In genomic region chr14:88790501-88791251, GRCh38 we compare ENCODE assay signal across 12 cellular contexts. TPM values are rescaled to one million over a fixed set of nuclear protein-coding genes. Genes with fewer than 3 reads are reported as not detected.
DNase-seq lines count a peak whose midpoint lies in the region; ATAC-seq and TF ChIP-seq lines count a peak whose summit lies in the region.
"Had no signal": no experiment of that assay in that cellular context is flagged by ENCODE, and none has a peak within 500 bp of the region (broad histone marks: within the 10 kb centered on the region; RNA-seq: fewer than 3 reads in every experiment).

No MANE protein-coding gene starts in this region.

- ATAC-seq in PC-3, result no peak

- H3K4me2 ChIP-seq in PC-3 (ENCODE audit: low read length), result peak overlapping the region; percentile 89

- H3K27me3 ChIP-seq in PC-3 (ENCODE audit: low read length) (0 out of 2 replicates have a peak, but pooled peaks cover 4% of the 10 kb centered on the region), endodermal cell (ENCODE audit: control insufficient read depth, insufficient read depth, low read length, poor library complexity, severe bottlenecking) (peaks cover 53% of the 10 kb centered on the region)

- no TSS peak for BruUV-seq in PC-3 (replicated peaks; lab: Mats Ljungman, UMichigan)

- peaks cover 20% of the 10 kb centered on the region for H3K27me3 Mint-ChIP-seq in activated naive CD4-positive, alpha-beta T cell treated with anti-CD3 and anti-CD28 coated beads, Interleukin-2, amount 10 ng/mL, durations not matched to agents 7 days and 5 days
- peaks cover 64% of the 10 kb centered on the region for H3K27me3 Mint-ChIP-seq in endodermal cell (ENCODE audit: insufficient read depth)
- H3K27me3 Mint-ChIP-seq in type B pancreatic cell, result peaks cover 63% of the 10 kb centered on the region

- CTCF ChIA-PET in activated naive CD4-positive, alpha-beta T cell treated with anti-CD3 and anti-CD28 coated beads, Interleukin-2, amount 10 ng/mL, durations not matched to agents 7 days and 5 days (lab: Charles Lee), result no interaction called here
- CTCF ChIA-PET in PC-3 (lab: Charles Lee), result no interaction called here
- CTCF ChIA-PET in HEK293T (lab: Yijun Ruan, JAX), result interaction anchor here (0.6 kb wide), 1 partner anchor 14 kb away, joined by 4 read pairs; no protein-coding TSS in a partner anchor

- POLR2A ChIA-PET in PC-3 (lab: Charles Lee; ENCODE audit: unreplicated experiment), result no interaction called here
- POLR2A ChIA-PET in HEK293T (lab: Yijun Ruan, JAX), result no interaction called here

- H3K4me3 ChIP-seq in PC-3 (ENCODE audit: low read length) (no peak overlapping the region), endodermal cell (ENCODE audit: low read length) (peak overlapping the region; percentile 87)

- H4K20me1 ChIP-seq in PC-3 (ENCODE audit: low read length), result no peaks in the 10 kb centered on the region

- no peaks in the 10 kb centered on the region for H3K36me3 Mint-ChIP-seq in activated naive CD4-positive, alpha-beta T cell treated with anti-CD3 and anti-CD28 coated beads, Interleukin-2, amount 10 ng/mL, durations not matched to agents 7 days and 5 days
- no peaks in the 10 kb centered on the region for H3K36me3 Mint-ChIP-seq in endodermal cell (ENCODE audit: low read depth)
- H3K36me3 Mint-ChIP-seq in type B pancreatic cell, result no peaks in the 10 kb centered on the region

- H2AFZ ChIP-seq in PC-3 (ENCODE audit: low read length), result no peak overlapping the region

- H3K4me1 Mint-ChIP-seq in activated naive CD4-positive, alpha-beta T cell treated with anti-CD3 and anti-CD28 coated beads, Interleukin-2, amount 10 ng/mL, durations not matched to agents 7 days and 5 days, result peaks cover 27% of the 10 kb centered on the region
- peaks cover 6% of the 10 kb centered on the region for H3K4me1 Mint-ChIP-seq in endodermal cell
- H3K4me1 Mint-ChIP-seq in type B pancreatic cell (ENCODE audit: unreplicated experiment), result peaks cover 5% of the 10 kb centered on the region

- intact Hi-C loops in PC-3 (cut with micrococcal nuclease), result loop anchor here (2.0 to 5.0 kb wide), 2 partner anchors 77 to 124 kb away; no protein-coding TSS in a partner anchor

- H3K27ac Mint-ChIP-seq in activated naive CD4-positive, alpha-beta T cell treated with anti-CD3 and anti-CD28 coated beads, Interleukin-2, amount 10 ng/mL, durations not matched to agents 7 days and 5 days, result no peak overlapping the region
- H3K27ac Mint-ChIP-seq in endodermal cell (no peak overlapping the region), type B pancreatic cell (no peak overlapping the region)

- no peaks in the 10 kb centered on the region for H3K9me2 ChIP-seq in PC-3 (replicated peaks; ENCODE audit: low read length)

- TF ChIP-seq CTCF in PC-3 (conservative IDR thresholded peaks at IDR 0.05; ENCODE audit: low read depth, low read length), result no peak
- no peak for TF ChIP-seq CTCF in endodermal cell (conservative IDR thresholded peaks at IDR 0.05)
- TF ChIP-seq CTCF in type B pancreatic cell (conservative IDR thresholded peaks at IDR 0.05), result no peak

- H3K4me1 ChIP-seq in PC-3 (ENCODE audit: insufficient read depth, low read length) (peaks cover 8% of the 10 kb centered on the region; the same call in 1 of the 2 replicates), endodermal cell (ENCODE audit: control insufficient read depth, insufficient read depth, low read length) (no peaks in the 10 kb centered on the region)

- H3K9ac ChIP-seq in PC-3 (ENCODE audit: low read length) (no peak overlapping the region), endodermal cell (ENCODE audit: extremely low read depth, low read length, poor library complexity, severe bottlenecking) (no peak overlapping the region)

- H3K36me3 ChIP-seq in PC-3 (ENCODE audit: low read depth, low read length), result no peaks in the 10 kb centered on the region
- no peaks in the 10 kb centered on the region for H3K36me3 ChIP-seq in endodermal cell (ENCODE audit: control insufficient read depth, insufficient read depth, low read length)

- 87 to 90% methylated on average over 4 to 5 of the region's 5 CpGs for WGBS in endodermal cell (ENCODE audit: insufficient coverage in 1 of 2, insufficient read length in 1 of 2), 2 experiments

- no peak for DNase-seq in activated naive CD4-positive, alpha-beta T cell treated with anti-CD3 and anti-CD28 coated beads, Interleukin-2, amount 10 ng/mL, durations not matched to agents 7 days and 5 days
- no peak for DNase-seq in activated naive CD4-positive, alpha-beta T cell treated with Interleukin-2 at 50 U/mL for 16 hours
- DNase-seq in PC-3, result no peak
- no peak for DNase-seq in endodermal cell
- no peak for DNase-seq in type B pancreatic cell (ENCODE audit: extremely low spot score, unreplicated experiment)
- DNase-seq in NCI-H526 treated with DMSO at 0.1 percent for 48 hours (lab: John Stamatoyannopoulos, UW), result no peak
- no peak for DNase-seq in HEK293T (ENCODE audit: extremely low spot score)
- no peak for DNase-seq in HCEC 1CT
- DNase-seq: stimulated activated CD4-positive, alpha-beta T cell treated with anti-CD3 and anti-CD28 coated beads, Interleukin-2, amount 100 ng/mL, for 24 hours; stimulated activated naive CD4-positive, alpha-beta T cell treated with Interleukin-2 at 50 U/mL for 16 hours had no signal

- H3K9me3 ChIP-seq in PC-3 (ENCODE audit: low read length) (no peaks in the 10 kb centered on the region), endodermal cell (ENCODE audit: control insufficient read depth, low read length) (peaks cover 15% of the 10 kb centered on the region)

- peak overlapping the region; percentile 82 for H3K4me3 Mint-ChIP-seq in activated naive CD4-positive, alpha-beta T cell treated with anti-CD3 and anti-CD28 coated beads, Interleukin-2, amount 10 ng/mL, durations not matched to agents 7 days and 5 days
- H3K4me3 Mint-ChIP-seq in endodermal cell (no peak overlapping the region), type B pancreatic cell (peak overlapping the region; percentile 85)

- H3K79me2 ChIP-seq in PC-3 (ENCODE audit: low read length), result no peaks in the 10 kb centered on the region

- H3K27ac ChIP-seq in PC-3 (ENCODE audit: low read length), result no peak overlapping the region
- H3K27ac ChIP-seq in endodermal cell (ENCODE audit: low read depth, low read length), result no peak overlapping the region
- H3K27ac ChIP-seq: C4-2B had no signal

- no peaks in the 10 kb centered on the region for H3K9me3 Mint-ChIP-seq in activated naive CD4-positive, alpha-beta T cell treated with anti-CD3 and anti-CD28 coated beads, Interleukin-2, amount 10 ng/mL, durations not matched to agents 7 days and 5 days
- H3K9me3 Mint-ChIP-seq in endodermal cell, result peaks cover 11% of the 10 kb centered on the region
- no peaks in the 10 kb centered on the region for H3K9me3 Mint-ChIP-seq in type B pancreatic cell

- no peaks in the 10 kb centered on the region for H3F3A ChIP-seq in PC-3 (ENCODE audit: low read length, unreplicated experiment)

TF ChIP-seq in HEK293T, 16 proteins besides CTCF, POLR2A, EP300 and RAD21:
- TF ChIP-seq NFRKB (IDR thresholded peaks at IDR 0.05), result no peak
- no peak for TF ChIP-seq ARNT (IDR thresholded peaks at IDR 0.05)
- no peak for TF ChIP-seq CTBP1 (IDR thresholded peaks at IDR 0.05; ENCODE audit: borderline replicate concordance)
- TF ChIP-seq HDGF (IDR thresholded peaks at IDR 0.05; ENCODE audit: borderline replicate concordance), result no peak
- TF ChIP-seq ZNF384 (IDR thresholded peaks at IDR 0.05), result no peak
- TF ChIP-seq ELF4 (IDR thresholded peaks at IDR 0.05), result no peak
- TF ChIP-seq SP1 (IDR thresholded peaks at IDR 0.05), result no peak
- TF ChIP-seq FOXA1 (IDR thresholded peaks at IDR 0.05), result no peak
- no peak for TF ChIP-seq LEF1 (IDR thresholded peaks at IDR 0.05; ENCODE audit: borderline replicate concordance)
- TF ChIP-seq FOXM1 (IDR thresholded peaks at IDR 0.05; ENCODE audit: borderline replicate concordance), result no peak
- TF ChIP-seq SUZ12 (IDR thresholded peaks at IDR 0.05), result no peak
- no peak for TF ChIP-seq BHLHE40 (IDR thresholded peaks at IDR 0.05; ENCODE audit: borderline replicate concordance)
- TF ChIP-seq, protein P1, sequence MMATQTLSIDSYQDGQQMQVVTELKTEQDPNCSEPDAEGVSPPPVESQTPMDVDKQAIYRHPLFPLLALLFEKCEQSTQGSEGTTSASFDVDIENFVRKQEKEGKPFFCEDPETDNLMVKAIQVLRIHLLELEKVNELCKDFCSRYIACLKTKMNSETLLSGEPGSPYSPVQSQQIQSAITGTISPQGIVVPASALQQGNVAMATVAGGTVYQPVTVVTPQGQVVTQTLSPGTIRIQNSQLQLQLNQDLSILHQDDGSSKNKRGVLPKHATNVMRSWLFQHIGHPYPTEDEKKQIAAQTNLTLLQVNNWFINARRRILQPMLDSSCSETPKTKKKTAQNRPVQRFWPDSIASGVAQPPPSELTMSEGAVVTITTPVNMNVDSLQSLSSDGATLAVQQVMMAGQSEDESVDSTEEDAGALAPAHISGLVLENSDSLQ (IDR thresholded peaks at IDR 0.05), result no peak
- TF ChIP-seq TARDBP (IDR thresholded peaks at IDR 0.05), result no peak
- TF ChIP-seq FOXK2 (IDR thresholded peaks at IDR 0.05), result no peak

RNA-seq across cellular contexts. Expression of gene EML5, which starts 2.1 kb away (rescaled TPM):
- total RNA-seq in PC-3 (2014; rRNA removed), result 0.66 and 0.86 TPM in 2 replicates
- total RNA-seq in endodermal cell, result 1 to 10 TPM; 1.7 to 2.3 TPM
- 0.39 TPM for polyA plus RNA-seq in endodermal cell (2013, experiment 1 of 2)
- 0.41 TPM for polyA plus RNA-seq in endodermal cell (2013, experiment 2 of 2)
- 2.6 and 3.0 TPM in 2 replicates for total RNA-seq in type B pancreatic cell (ENCODE audit: low replicate concordance)
- total RNA-seq: bronchial epithelial cell had no signal

RNA-seq across cellular contexts. Expression of gene TTC8, which starts 33.8 kb away (rescaled TPM):
- total RNA-seq in PC-3 (2014; rRNA removed) (12.6 and 24.8 TPM in 2 replicates), endodermal cell (10 to 100 TPM; 25.6 to 33.4 TPM), type B pancreatic cell (ENCODE audit: low replicate concordance) (23.4 and 29.2 TPM in 2 replicates)
- polyA plus RNA-seq in endodermal cell (2013, experiment 1 of 2), result 24.5 TPM
- 22.5 TPM for polyA plus RNA-seq in endodermal cell (2013, experiment 2 of 2)
